2 cellular contexts compared by ENCODE assay signal in the genomic region with DNA sequence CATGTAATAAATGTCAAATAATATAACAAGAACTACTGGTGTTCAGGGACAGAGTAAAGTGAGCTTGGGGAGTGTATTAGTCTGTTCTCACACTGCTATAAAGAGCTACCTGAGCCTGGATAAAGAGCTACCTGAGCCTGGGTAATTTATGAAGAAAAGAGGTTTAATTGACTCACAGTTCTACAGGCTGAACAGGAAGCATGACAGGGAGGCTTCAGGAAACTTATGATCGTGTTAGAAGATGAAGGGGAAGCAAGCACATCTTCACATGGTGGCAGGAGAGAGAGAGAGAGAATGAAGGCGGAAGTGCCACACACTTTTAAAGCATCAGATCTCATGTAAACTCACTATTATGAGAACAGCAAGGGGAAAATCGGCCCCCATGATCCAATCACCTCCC.
TF ChIP-seq lines count a peak whose summit lies in the region.

No MANE protein-coding gene starts in this region.

TF ChIP-seq in GM23338, 12 proteins besides CTCF, POLR2A, EP300 and RAD21 (continued from another document):
- no peak for TF ChIP-seq CREB1 (CRISPR knock-in tag; IDR thresholded peaks at IDR 0.05; ENCODE audit: low read depth)
- TF ChIP-seq, protein P1, sequence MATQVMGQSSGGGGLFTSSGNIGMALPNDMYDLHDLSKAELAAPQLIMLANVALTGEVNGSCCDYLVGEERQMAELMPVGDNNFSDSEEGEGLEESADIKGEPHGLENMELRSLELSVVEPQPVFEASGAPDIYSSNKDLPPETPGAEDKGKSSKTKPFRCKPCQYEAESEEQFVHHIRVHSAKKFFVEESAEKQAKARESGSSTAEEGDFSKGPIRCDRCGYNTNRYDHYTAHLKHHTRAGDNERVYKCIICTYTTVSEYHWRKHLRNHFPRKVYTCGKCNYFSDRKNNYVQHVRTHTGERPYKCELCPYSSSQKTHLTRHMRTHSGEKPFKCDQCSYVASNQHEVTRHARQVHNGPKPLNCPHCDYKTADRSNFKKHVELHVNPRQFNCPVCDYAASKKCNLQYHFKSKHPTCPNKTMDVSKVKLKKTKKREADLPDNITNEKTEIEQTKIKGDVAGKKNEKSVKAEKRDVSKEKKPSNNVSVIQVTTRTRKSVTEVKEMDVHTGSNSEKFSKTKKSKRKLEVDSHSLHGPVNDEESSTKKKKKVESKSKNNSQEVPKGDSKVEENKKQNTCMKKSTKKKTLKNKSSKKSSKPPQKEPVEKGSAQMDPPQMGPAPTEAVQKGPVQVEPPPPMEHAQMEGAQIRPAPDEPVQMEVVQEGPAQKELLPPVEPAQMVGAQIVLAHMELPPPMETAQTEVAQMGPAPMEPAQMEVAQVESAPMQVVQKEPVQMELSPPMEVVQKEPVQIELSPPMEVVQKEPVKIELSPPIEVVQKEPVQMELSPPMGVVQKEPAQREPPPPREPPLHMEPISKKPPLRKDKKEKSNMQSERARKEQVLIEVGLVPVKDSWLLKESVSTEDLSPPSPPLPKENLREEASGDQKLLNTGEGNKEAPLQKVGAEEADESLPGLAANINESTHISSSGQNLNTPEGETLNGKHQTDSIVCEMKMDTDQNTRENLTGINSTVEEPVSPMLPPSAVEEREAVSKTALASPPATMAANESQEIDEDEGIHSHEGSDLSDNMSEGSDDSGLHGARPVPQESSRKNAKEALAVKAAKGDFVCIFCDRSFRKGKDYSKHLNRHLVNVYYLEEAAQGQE (IDR thresholded peaks at IDR 0.05; ENCODE audit: unreplicated experiment) = no peak
- TF ChIP-seq STAT1 (IDR thresholded peaks at IDR 0.05; ENCODE audit: unreplicated experiment) = no peak
- TF ChIP-seq NANOG (IDR thresholded peaks at IDR 0.05; ENCODE audit: borderline replicate concordance) = no peak
- TF ChIP-seq JUNB (IDR thresholded peaks at IDR 0.05; ENCODE audit: unreplicated experiment) = no peak
- TF ChIP-seq, protein P2, sequence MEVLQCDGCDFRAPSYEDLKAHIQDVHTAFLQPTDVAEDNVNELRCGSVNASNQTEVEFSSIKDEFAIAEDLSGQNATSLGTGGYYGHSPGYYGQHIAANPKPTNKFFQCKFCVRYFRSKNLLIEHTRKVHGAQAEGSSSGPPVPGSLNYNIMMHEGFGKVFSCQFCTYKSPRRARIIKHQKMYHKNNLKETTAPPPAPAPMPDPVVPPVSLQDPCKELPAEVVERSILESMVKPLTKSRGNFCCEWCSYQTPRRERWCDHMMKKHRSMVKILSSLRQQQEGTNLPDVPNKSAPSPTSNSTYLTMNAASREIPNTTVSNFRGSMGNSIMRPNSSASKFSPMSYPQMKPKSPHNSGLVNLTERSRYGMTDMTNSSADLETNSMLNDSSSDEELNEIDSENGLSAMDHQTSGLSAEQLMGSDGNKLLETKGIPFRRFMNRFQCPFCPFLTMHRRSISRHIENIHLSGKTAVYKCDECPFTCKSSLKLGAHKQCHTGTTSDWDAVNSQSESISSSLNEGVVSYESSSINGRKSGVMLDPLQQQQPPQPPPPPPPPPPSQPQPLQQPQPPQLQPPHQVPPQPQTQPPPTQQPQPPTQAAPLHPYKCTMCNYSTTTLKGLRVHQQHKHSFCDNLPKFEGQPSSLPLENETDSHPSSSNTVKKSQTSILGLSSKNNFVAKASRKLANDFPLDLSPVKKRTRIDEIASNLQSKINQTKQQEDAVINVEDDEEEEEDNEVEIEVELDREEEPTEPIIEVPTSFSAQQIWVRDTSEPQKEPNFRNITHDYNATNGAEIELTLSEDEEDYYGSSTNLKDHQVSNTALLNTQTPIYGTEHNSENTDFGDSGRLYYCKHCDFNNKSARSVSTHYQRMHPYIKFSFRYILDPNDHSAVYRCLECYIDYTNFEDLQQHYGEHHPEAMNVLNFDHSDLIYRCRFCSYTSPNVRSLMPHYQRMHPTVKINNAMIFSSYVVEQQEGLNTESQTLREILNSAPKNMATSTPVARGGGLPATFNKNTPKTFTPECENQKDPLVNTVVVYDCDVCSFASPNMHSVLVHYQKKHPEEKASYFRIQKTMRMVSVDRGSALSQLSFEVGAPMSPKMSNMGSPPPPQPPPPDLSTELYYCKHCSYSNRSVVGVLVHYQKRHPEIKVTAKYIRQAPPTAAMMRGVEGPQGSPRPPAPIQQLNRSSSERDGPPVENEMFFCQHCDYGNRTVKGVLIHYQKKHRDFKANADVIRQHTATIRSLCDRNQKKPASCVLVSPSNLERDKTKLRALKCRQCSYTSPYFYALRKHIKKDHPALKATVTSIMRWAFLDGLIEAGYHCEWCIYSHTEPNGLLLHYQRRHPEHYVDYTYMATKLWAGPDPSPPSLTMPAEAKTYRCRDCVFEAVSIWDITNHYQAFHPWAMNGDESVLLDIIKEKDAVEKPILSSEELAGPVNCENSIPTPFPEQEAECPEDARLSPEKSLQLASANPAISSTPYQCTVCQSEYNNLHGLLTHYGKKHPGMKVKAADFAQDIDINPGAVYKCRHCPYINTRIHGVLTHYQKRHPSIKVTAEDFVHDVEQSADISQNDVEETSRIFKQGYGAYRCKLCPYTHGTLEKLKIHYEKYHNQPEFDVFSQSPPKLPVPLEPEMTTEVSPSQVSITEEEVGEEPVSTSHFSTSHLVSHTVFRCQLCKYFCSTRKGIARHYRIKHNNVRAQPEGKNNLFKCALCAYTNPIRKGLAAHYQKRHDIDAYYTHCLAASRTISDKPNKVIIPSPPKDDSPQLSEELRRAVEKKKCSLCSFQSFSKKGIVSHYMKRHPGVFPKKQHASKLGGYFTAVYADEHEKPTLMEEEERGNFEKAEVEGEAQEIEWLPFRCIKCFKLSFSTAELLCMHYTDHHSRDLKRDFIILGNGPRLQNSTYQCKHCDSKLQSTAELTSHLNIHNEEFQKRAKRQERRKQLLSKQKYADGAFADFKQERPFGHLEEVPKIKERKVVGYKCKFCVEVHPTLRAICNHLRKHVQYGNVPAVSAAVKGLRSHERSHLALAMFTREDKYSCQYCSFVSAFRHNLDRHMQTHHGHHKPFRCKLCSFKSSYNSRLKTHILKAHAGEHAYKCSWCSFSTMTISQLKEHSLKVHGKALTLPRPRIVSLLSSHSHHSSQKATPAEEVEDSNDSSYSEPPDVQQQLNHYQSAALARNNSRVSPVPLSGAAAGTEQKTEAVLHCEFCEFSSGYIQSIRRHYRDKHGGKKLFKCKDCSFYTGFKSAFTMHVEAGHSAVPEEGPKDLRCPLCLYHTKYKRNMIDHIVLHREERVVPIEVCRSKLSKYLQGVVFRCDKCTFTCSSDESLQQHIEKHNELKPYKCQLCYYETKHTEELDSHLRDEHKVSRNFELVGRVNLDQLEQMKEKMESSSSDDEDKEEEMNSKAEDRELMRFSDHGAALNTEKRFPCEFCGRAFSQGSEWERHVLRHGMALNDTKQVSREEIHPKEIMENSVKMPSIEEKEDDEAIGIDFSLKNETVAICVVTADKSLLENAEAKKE (CRISPR knock-in tag; IDR thresholded peaks at IDR 0.05) = no peak

TF ChIP-seq in K562, 482 proteins besides CTCF, POLR2A, EP300 and RAD21 (continued from another document):
- TF ChIP-seq, protein P3, sequence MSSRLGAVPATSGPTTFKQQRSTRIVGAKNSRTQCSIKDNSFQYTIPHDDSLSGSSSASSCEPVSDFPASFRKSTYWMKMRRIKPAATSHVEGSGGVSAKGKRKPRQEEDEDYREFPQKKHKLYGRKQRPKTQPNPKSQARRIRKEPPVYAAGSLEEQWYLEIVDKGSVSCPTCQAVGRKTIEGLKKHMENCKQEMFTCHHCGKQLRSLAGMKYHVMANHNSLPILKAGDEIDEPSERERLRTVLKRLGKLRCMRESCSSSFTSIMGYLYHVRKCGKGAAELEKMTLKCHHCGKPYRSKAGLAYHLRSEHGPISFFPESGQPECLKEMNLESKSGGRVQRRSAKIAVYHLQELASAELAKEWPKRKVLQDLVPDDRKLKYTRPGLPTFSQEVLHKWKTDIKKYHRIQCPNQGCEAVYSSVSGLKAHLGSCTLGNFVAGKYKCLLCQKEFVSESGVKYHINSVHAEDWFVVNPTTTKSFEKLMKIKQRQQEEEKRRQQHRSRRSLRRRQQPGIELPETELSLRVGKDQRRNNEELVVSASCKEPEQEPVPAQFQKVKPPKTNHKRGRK (tag; IDR thresholded peaks at IDR 0.05) = no peak
